Comparison of ENCODE assay signal across 7 cellular contexts in the genomic region with DNA sequence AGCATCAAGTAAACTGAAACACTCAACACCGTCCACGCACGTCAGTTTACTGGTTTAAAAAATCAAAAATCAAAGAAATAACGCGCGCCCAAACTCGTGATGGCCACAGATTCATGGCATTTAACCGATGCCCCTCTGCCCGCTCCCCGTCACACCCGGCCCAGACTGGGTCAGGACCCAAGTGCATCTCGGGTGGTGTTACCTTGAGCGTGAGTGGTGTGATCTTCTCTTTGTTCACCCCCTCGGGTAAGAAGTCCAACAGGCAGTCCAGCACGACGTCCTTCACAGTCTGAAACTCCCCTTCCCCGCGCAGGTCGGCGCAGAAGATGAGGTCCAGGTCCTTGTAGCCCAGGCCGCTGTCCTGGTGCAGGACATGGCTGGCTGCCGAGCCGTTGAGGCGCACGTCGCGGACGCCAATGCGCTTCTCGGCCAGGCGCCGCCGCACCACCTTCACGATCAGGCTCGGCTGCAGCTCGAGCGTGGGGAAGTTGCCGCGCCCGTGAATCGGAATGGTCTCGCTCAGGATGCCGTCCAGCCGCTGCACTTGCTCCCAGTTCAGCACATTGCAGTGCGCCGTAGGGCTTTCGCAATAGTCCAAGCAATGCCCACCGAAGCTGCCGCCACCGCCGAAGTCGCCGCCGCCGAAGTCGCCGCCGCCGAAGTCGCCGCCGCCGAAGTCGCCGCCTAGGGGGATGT. TPM values are rescaled to one million over a fixed set of nuclear protein-coding genes. Genes with fewer than 3 reads are reported as not detected.
DNase-seq lines count a peak whose midpoint lies in the region; ATAC-seq and TF ChIP-seq lines count a peak whose summit lies in the region.

No MANE protein-coding gene starts in this region.

- peak overlapping the region; percentile 96 for H3K27ac Mint-ChIP-seq in activated naive CD4-positive, alpha-beta T cell treated with anti-CD3 and anti-CD28 coated beads, Interleukin-2, amount 50 U/mL, for 24 hours
- peak overlapping the region; percentile 99 for H3K27ac Mint-ChIP-seq in osteocyte (ENCODE audit: unreplicated experiment)

- no peaks in the 10 kb centered on the region for H3K27me3 Mint-ChIP-seq in activated naive CD4-positive, alpha-beta T cell treated with anti-CD3 and anti-CD28 coated beads, Interleukin-2, amount 50 U/mL, for 24 hours
- H3K27me3 Mint-ChIP-seq in osteocyte (ENCODE audit: unreplicated experiment): no peaks in the 10 kb centered on the region

- peak; percentile 0 for ATAC-seq in GM21390 (IDR thresholded peaks at IDR 0.05; ENCODE audit: unreplicated experiment)
- peak; percentile 2 for ATAC-seq in Right ventricle myocardium inferior
- ATAC-seq in GM21526 (IDR thresholded peaks at IDR 0.05; ENCODE audit: low FRiP score, unreplicated experiment): no peak

- H3K9me3 Mint-ChIP-seq in activated naive CD4-positive, alpha-beta T cell treated with anti-CD3 and anti-CD28 coated beads, Interleukin-2, amount 50 U/mL, for 24 hours: no peaks in the 10 kb centered on the region
- H3K9me3 Mint-ChIP-seq in osteocyte (ENCODE audit: unreplicated experiment): no peaks in the 10 kb centered on the region

- H3K36me3 Mint-ChIP-seq in activated naive CD4-positive, alpha-beta T cell treated with anti-CD3 and anti-CD28 coated beads, Interleukin-2, amount 50 U/mL, for 24 hours: peaks cover 6% of the 10 kb centered on the region
- peaks cover 35% of the 10 kb centered on the region for H3K36me3 Mint-ChIP-seq in osteocyte (ENCODE audit: unreplicated experiment)

- H3K4me1 Mint-ChIP-seq in activated naive CD4-positive, alpha-beta T cell treated with anti-CD3 and anti-CD28 coated beads, Interleukin-2, amount 50 U/mL, for 24 hours: peaks cover 47% of the 10 kb centered on the region
- H3K4me1 Mint-ChIP-seq in osteocyte (ENCODE audit: unreplicated experiment): peaks cover 49% of the 10 kb centered on the region

- no peak for TF ChIP-seq CTCF in osteocyte (IDR thresholded peaks at IDR 0.05)

- peak overlapping the region; percentile 92 for H3K4me3 Mint-ChIP-seq in activated naive CD4-positive, alpha-beta T cell treated with anti-CD3 and anti-CD28 coated beads, Interleukin-2, amount 50 U/mL, for 24 hours
- peak overlapping the region; percentile 92 for H3K4me3 Mint-ChIP-seq in osteocyte (ENCODE audit: unreplicated experiment)

- peak; percentile 80 for DNase-seq in OCI-M1 (lab: John Stamatoyannopoulos, UW)
- DNase-seq in Right ventricle myocardium inferior (ENCODE audit: missing footprints): peak; percentile 90
- peak; percentile 84 for DNase-seq in osteocyte (ENCODE audit: extremely low spot score, unreplicated experiment)
- no peak for DNase-seq in NK-92 (lab: John Stamatoyannopoulos, UW; ENCODE audit: unreplicated experiment)

- intact Hi-C loops in Right ventricle myocardium inferior (cut with DNase I): loop anchor here (2.0 to 10.0 kb wide), 10 partner anchors 86 to 1539 kb away; no protein-coding TSS in a partner anchor

RNA-seq across cellular contexts. Expression of a gene that starts 0.9 kb away (rescaled TPM):
- total RNA-seq in Right ventricle myocardium inferior (60.9 TPM), osteocyte (25.8 and 27.0 TPM in 2 replicates)
